ENCODE assay signal across 2 cellular contexts in the genomic region with DNA sequence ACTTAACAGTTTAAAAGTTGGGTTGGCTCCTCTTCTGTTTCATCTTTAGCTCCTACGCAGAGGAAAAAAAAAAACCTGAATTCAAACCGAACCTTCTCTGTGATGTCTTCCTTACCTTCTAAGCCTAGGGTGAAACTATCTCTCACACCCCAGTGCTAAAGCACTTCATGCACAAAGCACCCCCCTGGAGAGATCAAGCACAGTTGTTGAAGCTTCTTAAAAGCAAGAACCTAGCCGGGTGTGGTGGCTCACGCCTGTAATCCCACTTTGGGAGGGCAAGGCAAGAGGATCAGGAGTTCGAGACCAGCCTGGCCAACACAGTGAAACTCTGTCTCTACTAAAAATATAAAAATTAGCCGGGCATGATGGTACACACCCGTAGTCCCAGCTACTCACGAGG.
TF ChIP-seq lines count a peak whose summit lies in the region.

No MANE protein-coding gene starts in this region.

TF ChIP-seq in SK-N-SH, 30 proteins besides CTCF, POLR2A, EP300 and RAD21 (continued from another document):
- TF ChIP-seq, protein P1, sequence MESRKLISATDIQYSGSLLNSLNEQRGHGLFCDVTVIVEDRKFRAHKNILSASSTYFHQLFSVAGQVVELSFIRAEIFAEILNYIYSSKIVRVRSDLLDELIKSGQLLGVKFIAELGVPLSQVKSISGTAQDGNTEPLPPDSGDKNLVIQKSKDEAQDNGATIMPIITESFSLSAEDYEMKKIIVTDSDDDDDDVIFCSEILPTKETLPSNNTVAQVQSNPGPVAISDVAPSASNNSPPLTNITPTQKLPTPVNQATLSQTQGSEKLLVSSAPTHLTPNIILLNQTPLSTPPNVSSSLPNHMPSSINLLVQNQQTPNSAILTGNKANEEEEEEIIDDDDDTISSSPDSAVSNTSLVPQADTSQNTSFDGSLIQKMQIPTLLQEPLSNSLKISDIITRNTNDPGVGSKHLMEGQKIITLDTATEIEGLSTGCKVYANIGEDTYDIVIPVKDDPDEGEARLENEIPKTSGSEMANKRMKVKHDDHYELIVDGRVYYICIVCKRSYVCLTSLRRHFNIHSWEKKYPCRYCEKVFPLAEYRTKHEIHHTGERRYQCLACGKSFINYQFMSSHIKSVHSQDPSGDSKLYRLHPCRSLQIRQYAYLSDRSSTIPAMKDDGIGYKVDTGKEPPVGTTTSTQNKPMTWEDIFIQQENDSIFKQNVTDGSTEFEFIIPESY (IDR thresholded peaks at IDR 0.05; ENCODE audit: borderline replicate concordance, low read depth), result no peak
- TF ChIP-seq MXI1 (IDR thresholded peaks at IDR 0.05; ENCODE audit: low read depth, low read length) (no peak), FOXM1 (IDR thresholded peaks at IDR 0.05; ENCODE audit: low read depth) (no peak)

TF ChIP-seq in SK-N-SH treated with all-trans-retinoic acid at 6 μM for 48 hours, 23 proteins besides CTCF, POLR2A, EP300 and RAD21 (continued from another document):
- TF ChIP-seq, protein P2, sequence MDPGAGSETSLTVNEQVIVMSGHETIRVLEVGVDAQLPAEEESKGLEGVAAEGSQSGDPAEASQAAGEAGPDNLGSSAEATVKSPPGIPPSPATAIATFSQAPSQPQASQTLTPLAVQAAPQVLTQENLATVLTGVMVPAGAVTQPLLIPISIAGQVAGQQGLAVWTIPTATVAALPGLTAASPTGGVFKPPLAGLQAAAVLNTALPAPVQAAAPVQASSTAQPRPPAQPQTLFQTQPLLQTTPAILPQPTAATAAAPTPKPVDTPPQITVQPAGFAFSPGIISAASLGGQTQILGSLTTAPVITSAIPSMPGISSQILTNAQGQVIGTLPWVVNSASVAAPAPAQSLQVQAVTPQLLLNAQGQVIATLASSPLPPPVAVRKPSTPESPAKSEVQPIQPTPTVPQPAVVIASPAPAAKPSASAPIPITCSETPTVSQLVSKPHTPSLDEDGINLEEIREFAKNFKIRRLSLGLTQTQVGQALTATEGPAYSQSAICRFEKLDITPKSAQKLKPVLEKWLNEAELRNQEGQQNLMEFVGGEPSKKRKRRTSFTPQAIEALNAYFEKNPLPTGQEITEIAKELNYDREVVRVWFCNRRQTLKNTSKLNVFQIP (CRISPR knock-in tag; IDR thresholded peaks at IDR 0.05; ENCODE audit: borderline replicate concordance, low read depth), result no peak
- TF ChIP-seq TCF4 (CRISPR knock-in tag; IDR thresholded peaks at IDR 0.05; ENCODE audit: borderline replicate concordance) (no peak), ZC3H10 (CRISPR knock-in tag; IDR thresholded peaks at IDR 0.05) (no peak), ZFP30 (CRISPR knock-in tag; IDR thresholded peaks at IDR 0.05) (no peak), SNAI2 (CRISPR knock-in tag; IDR thresholded peaks at IDR 0.05) (no peak), TOX (CRISPR knock-in tag; IDR thresholded peaks at IDR 0.05; ENCODE audit: borderline replicate concordance) (no peak)
- TF ChIP-seq, protein P3, sequence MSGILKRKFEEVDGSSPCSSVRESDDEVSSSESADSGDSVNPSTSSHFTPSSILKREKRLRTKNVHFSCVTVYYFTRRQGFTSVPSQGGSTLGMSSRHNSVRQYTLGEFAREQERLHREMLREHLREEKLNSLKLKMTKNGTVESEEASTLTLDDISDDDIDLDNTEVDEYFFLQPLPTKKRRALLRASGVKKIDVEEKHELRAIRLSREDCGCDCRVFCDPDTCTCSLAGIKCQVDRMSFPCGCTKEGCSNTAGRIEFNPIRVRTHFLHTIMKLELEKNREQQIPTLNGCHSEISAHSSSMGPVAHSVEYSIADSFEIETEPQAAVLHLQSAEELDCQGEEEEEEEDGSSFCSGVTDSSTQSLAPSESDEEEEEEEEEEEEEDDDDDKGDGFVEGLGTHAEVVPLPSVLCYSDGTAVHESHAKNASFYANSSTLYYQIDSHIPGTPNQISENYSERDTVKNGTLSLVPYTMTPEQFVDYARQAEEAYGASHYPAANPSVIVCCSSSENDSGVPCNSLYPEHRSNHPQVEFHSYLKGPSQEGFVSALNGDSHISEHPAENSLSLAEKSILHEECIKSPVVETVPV (CRISPR knock-in tag; IDR thresholded peaks at IDR 0.05), result no peak
